In the genomic region with DNA sequence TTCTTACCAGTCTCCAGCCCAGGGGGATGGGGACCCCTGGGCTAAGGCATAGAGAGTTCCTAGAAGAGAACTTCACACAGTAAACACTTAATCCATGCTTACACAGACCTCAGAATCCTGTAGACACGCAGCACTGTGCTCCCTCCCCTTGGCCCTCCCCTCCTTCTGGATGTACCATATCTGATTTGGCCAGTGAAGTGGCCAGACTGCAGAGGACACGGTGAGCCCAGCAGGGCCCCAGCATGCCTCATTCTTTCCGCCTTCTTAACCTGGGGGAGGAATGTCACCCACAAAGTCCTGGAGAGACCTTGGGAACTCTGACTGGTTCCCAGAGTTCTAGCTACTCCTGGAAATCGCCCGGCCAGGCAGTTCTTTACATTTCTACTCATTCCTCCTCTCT, we compare ENCODE assay signal across 28 cellular contexts.
"Had no signal": no experiment of that assay in that cellular context is flagged by ENCODE, and none has a peak within 500 bp of the region (broad histone marks: within the 10 kb centered on the region; RNA-seq: fewer than 3 reads in every experiment).

No MANE protein-coding gene starts in this region.

- H3K4me1 ChIP-seq: gastroesophageal sphincter, left lung, right lobe of liver had no signal

- DNase-seq: activated CD4-positive, alpha-beta memory T cell treated with anti-CD3 and anti-CD28 coated beads, Interleukin-2, amount 10 ng/mL, durations not matched to agents 7 days and 5 days; activated CD4-positive, alpha-beta T cell treated with anti-CD3 and anti-CD28 coated beads, Interleukin-2, amount 10 ng/mL, durations not matched to agents 7 days and 5 days; activated T-cell treated with anti-CD3 and anti-CD28 coated beads, Interleukin-2, amount 50 U/mL, for 48 hours; cerebellar nuclear complex; dorsolateral prefrontal cortex; effector memory CD8-positive, alpha-beta T cell; hypothalamus; kidney glomerular epithelial cell; left lung; naive thymus-derived CD4-positive, alpha-beta T cell; occipital lobe; posterior cingulate gyrus; right lobe of liver; stimulated activated CD4-positive, alpha-beta T cell treated with anti-CD3 and anti-CD28 coated beads, Interleukin-2, amount 100 ng/mL, for 48 hours; stimulated activated naive CD8-positive, alpha-beta T cell treated with anti-CD3 and anti-CD28 coated beads, Interleukin-15, Interleukin-2, amounts not matched to agents 100 U/mL and 50 U/mL, for 24 hours; SW 1271; T-helper 9 cell; trophoblast cell; WERI-Rb-1 had no signal

- H3K27me3 ChIP-seq: left lung, right lobe of liver had no signal

- H3K27ac Mint-ChIP-seq: activated CD4-positive, alpha-beta memory T cell treated with anti-CD3 and anti-CD28 coated beads, Interleukin-2, amount 10 ng/mL, durations not matched to agents 7 days and 5 days; activated CD4-positive, alpha-beta T cell treated with anti-CD3 and anti-CD28 coated beads, Interleukin-2, amount 10 ng/mL, durations not matched to agents 7 days and 5 days; activated naive CD4-positive, alpha-beta T cell treated with anti-CD3 and anti-CD28 coated beads, Interleukin-2, amount 50 U/mL, for 24 hours; activated T-helper 2 cell treated with anti-CD3 and anti-CD28 coated beads, Interferon-gamma antibody, Interleukin-2, Interleukin-4, amounts not matched to agents 10 μg/mL and 5 μg/mL and 100 μg/mL, durations not matched to agents 14 hours and 24 hours and 36 hours; effector memory CD8-positive, alpha-beta T cell; naive thymus-derived CD4-positive, alpha-beta T cell; T-helper 1 cell treated with Interleukin-12 subunit alpha and Interleukin-12 subunit beta and Interleukin-4 antibody, amounts not matched to agents 30 μg/mL and 1 μg/mL, for 36 hours had no signal

- H3K4me3 ChIP-seq: coronary artery, dorsolateral prefrontal cortex, gastroesophageal sphincter, left lung, right lobe of liver, thoracic aorta had no signal

- H3K27ac ChIP-seq: coronary artery, dorsolateral prefrontal cortex, gastroesophageal sphincter, left lung, right lobe of liver, thoracic aorta, WERI-Rb-1 had no signal

- H3K36me3 Mint-ChIP-seq: activated naive CD4-positive, alpha-beta T cell treated with anti-CD3 and anti-CD28 coated beads, Interleukin-2, amount 50 U/mL, for 24 hours; naive thymus-derived CD4-positive, alpha-beta T cell had no signal

- H3K9me3 ChIP-seq: gastroesophageal sphincter, left lung, right lobe of liver, thoracic aorta had no signal

- FAIRE-seq: endothelial cell of umbilical vein, urothelium cell line had no signal

- H3K36me3 ChIP-seq: gastroesophageal sphincter, left lung, right lobe of liver, thoracic aorta, WERI-Rb-1 had no signal

- H3K9me3 Mint-ChIP-seq: activated CD4-positive, alpha-beta memory T cell treated with anti-CD3 and anti-CD28 coated beads, Interleukin-2, amount 10 ng/mL, durations not matched to agents 7 days and 5 days; activated CD4-positive, alpha-beta T cell treated with anti-CD3 and anti-CD28 coated beads, Interleukin-2, amount 10 ng/mL, durations not matched to agents 7 days and 5 days; activated naive CD4-positive, alpha-beta T cell treated with anti-CD3 and anti-CD28 coated beads, Interleukin-2, amount 50 U/mL, for 24 hours; activated T-helper 2 cell treated with anti-CD3 and anti-CD28 coated beads, Interferon-gamma antibody, Interleukin-2, Interleukin-4, amounts not matched to agents 10 μg/mL and 5 μg/mL and 100 μg/mL, durations not matched to agents 14 hours and 24 hours and 36 hours; effector memory CD8-positive, alpha-beta T cell; T-helper 1 cell treated with Interleukin-12 subunit alpha and Interleukin-12 subunit beta and Interleukin-4 antibody, amounts not matched to agents 30 μg/mL and 1 μg/mL, for 36 hours had no signal

- H3K4me3 Mint-ChIP-seq: activated CD4-positive, alpha-beta memory T cell treated with anti-CD3 and anti-CD28 coated beads, Interleukin-2, amount 10 ng/mL, durations not matched to agents 7 days and 5 days; activated CD4-positive, alpha-beta T cell treated with anti-CD3 and anti-CD28 coated beads, Interleukin-2, amount 10 ng/mL, durations not matched to agents 7 days and 5 days; activated naive CD4-positive, alpha-beta T cell treated with anti-CD3 and anti-CD28 coated beads, Interleukin-2, amount 50 U/mL, for 24 hours; effector memory CD8-positive, alpha-beta T cell; naive thymus-derived CD4-positive, alpha-beta T cell; T-helper 1 cell treated with Interleukin-12 subunit alpha and Interleukin-12 subunit beta and Interleukin-4 antibody, amounts not matched to agents 30 μg/mL and 1 μg/mL, for 36 hours had no signal

- H3K4me1 Mint-ChIP-seq: activated CD4-positive, alpha-beta T cell treated with anti-CD3 and anti-CD28 coated beads, Interleukin-2, amount 10 ng/mL, durations not matched to agents 7 days and 5 days; activated naive CD4-positive, alpha-beta T cell treated with anti-CD3 and anti-CD28 coated beads, Interleukin-2, amount 50 U/mL, for 24 hours had no signal

- ATAC-seq: activated CD4-positive, CD25-positive, alpha-beta regulatory T cell treated with anti-CD3 and anti-CD28 coated beads, Interleukin-2, amount 50 U/mL, for 24 hours; effector memory CD8-positive, alpha-beta T cell; gastroesophageal sphincter; left lung; naive thymus-derived CD4-positive, alpha-beta T cell; right lobe of liver; stimulated activated naive CD8-positive, alpha-beta T cell treated with anti-CD3 and anti-CD28 coated beads, Interleukin-15, Interleukin-2, amounts not matched to agents 100 U/mL and 50 U/mL, for 24 hours had no signal
